Comparison of ENCODE assay signal across 21 cellular contexts in the genomic region with DNA sequence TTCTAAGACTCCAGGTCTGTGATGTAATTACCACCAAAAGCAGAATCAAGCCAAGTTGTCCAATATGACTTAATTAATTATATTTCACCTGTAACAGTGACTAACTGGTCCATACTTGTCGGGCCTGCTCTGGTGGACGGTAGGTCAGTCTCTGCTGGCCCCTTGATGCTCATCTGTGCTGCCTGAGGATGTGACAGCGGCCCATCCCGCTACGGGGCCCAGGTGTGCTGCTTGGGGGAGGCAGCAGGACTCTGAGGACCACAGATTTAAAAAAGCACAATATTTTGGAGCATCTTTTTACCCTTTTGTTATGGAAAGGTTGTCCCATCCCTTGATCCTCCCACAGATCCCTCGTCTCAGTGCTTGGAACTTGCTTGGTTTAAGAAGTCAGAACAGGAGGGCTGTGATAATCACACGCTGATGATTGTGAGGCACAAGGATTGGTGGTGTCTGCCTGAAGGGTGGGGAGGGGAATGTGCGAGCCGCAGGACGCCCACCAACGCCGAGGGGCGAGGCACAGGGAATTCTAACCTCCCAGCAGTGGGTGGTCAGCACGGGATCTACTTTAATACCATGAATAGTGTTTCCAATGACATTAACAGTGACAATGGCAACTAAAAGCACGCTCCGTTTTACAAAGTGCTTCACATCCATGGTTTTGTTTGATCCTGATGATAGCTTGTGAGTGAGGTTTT. TPM values are rescaled to one million over a fixed set of nuclear protein-coding genes. Genes with fewer than 3 reads are reported as not detected.
"Had no signal": no experiment of that assay in that cellular context is flagged by ENCODE, and none has a peak within 500 bp of the region (broad histone marks: within the 10 kb centered on the region; RNA-seq: fewer than 3 reads in every experiment).

No MANE protein-coding gene starts in this region.

- H3K27ac Mint-ChIP-seq: IgD-negative memory B cell had no signal

- H3K4me2 ChIP-seq: KMS-11, SK-N-SH had no signal

- H3K27ac ChIP-seq: KMS-11, RWPE1 had no signal

- ATAC-seq: HepG2, K562, Panc1, PC-3 had no signal

- H3K9ac ChIP-seq: KMS-11, SK-N-SH had no signal

- DNase-seq: Kasumi-1; MM.1S; NCI-H1092 treated with DMSO at 0.1 percent for 48 hours; NCI-H1436; NCI-H2029; NCI-H2081 treated with DMSO at 0.1 percent for 48 hours; NCI-H446 treated with DMSO at 0.1 percent for 48 hours; NCI-H526; NCI-H82; NK-92 treated with Interleukin-12 subunit alpha and Interleukin-12 subunit beta, amount 100 ng/mL, for 24 hours; PC-3; SK-N-SH had no signal

- H3K9me3 Mint-ChIP-seq: IgD-negative memory B cell had no signal

- H3K9me3 ChIP-seq: SK-N-SH had no signal

- H3K4me3 ChIP-seq: K562 had no signal

RNA-seq across cellular contexts. Expression of gene UMODL1, which starts 27.8 kb away (rescaled TPM):
- total RNA-seq: HepG2, HT1080, K562, M059J, PC-3, SK-MEL-5 had no signal
- polyA plus RNA-seq: HepG2, K562, SK-N-SH had no signal
